ENCODE assay signal across 11 cellular contexts in the genomic region with DNA sequence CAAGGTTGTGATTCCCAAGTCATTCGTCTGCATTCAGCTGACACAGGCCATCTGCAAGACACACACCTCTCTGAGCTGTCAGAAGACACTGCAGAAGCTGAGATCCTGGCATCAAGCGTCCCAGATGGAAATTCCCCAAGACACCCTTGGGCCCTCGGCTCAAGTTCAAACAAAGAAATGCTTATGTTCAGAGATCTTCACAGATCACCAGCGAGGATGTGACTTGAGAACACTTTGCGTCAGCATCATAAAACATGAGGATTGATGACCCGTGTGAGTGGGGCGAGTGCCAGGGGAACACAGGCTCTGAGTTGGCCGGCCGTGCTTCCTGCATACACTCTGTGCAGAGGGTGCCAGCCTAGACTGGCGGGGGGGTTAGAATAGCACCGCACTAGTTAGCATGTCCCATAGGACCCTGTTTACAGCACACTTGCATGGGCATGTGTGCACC. TPM values are rescaled to one million over a fixed set of nuclear protein-coding genes. Genes with fewer than 3 reads are reported as not detected.
A peak's percentile ranks its signal among the peaks of the same experiment; 100 is the strongest.
DNase-seq lines count a peak whose midpoint lies in the region; ATAC-seq and TF ChIP-seq lines count a peak whose summit lies in the region.
"Had no signal": no experiment of that assay in that cellular context is flagged by ENCODE, and none has a peak within 500 bp of the region (broad histone marks: within the 10 kb centered on the region; RNA-seq: fewer than 3 reads in every experiment).

No MANE protein-coding gene starts in this region.

- peak; percentile 97 for DNase-seq in H4 (ENCODE audit: low spot score)
- DNase-seq in RPMI7951 (ENCODE audit: low read depth) = peak; percentile 100
- DNase-seq in stromal cell of bone marrow (ENCODE audit: low read depth) = peak; percentile 77
- no peak for DNase-seq in activated CD8-positive, alpha-beta T cell treated with anti-CD3 and anti-CD28 coated beads for 36 hours
- DNase-seq in activated naive CD8-positive, alpha-beta T cell treated with anti-CD3 and anti-CD28 coated beads for 36 hours = no peak
- DNase-seq in globus pallidus (ENCODE audit: low spot score) = no peak
- DNase-seq in GDM1 (lab: John Stamatoyannopoulos, UW) = no peak
- DNase-seq: H9; stimulated activated CD4-positive, alpha-beta T cell treated with anti-CD3 and anti-CD28 coated beads, Interleukin-4, amount 100 ng/mL, for 1 hour had no signal

- TF ChIP-seq CTCF in gastroesophageal sphincter (IDR thresholded peaks at IDR 0.05) = no peak
- TF ChIP-seq CTCF in activated CD8-positive, alpha-beta T cell treated with anti-CD3 and anti-CD28 coated beads for 36 hours (IDR thresholded peaks at IDR 0.05) = no peak

- no peaks in the 10 kb centered on the region for H3K36me3 ChIP-seq in gastroesophageal sphincter

- intact Hi-C loops in activated CD8-positive, alpha-beta T cell treated with anti-CD3 and anti-CD28 coated beads for 36 hours (cut with micrococcal nuclease) = no loop called here

- 0% methylated on average over 1 of the region's 11 CpGs; no CpG with 5 or more reads in 1 of the 2 donors for WGBS in gastroesophageal sphincter (ENCODE audit: low coverage in 1 of 2), 2 donors

- H3K9me3 Mint-ChIP-seq in activated CD8-positive, alpha-beta T cell treated with anti-CD3 and anti-CD28 coated beads for 36 hours = no peaks in the 10 kb centered on the region
- H3K9me3 Mint-ChIP-seq in activated naive CD8-positive, alpha-beta T cell treated with anti-CD3 and anti-CD28 coated beads for 36 hours = no peaks in the 10 kb centered on the region
- H3K9me3 Mint-ChIP-seq: H9 had no signal

- no peaks in the 10 kb centered on the region for H3K36me3 Mint-ChIP-seq in activated CD8-positive, alpha-beta T cell treated with anti-CD3 and anti-CD28 coated beads for 36 hours (ENCODE audit: low read depth)
- H3K36me3 Mint-ChIP-seq in activated naive CD8-positive, alpha-beta T cell treated with anti-CD3 and anti-CD28 coated beads for 36 hours = no peaks in the 10 kb centered on the region
- H3K36me3 Mint-ChIP-seq: memory B cell had no signal

- no peak for TF ChIP-seq EP300 in gastroesophageal sphincter (IDR thresholded peaks at IDR 0.05)

- H3K4me3 ChIP-seq in gastroesophageal sphincter = no peak overlapping the region

- POLR2A ChIA-PET in activated CD8-positive, alpha-beta T cell treated with anti-CD3 and anti-CD28 coated beads for 36 hours (lab: Charles Lee) = no interaction called here

- CTCF ChIA-PET in activated CD8-positive, alpha-beta T cell treated with anti-CD3 and anti-CD28 coated beads for 36 hours (lab: Charles Lee) = interaction anchor here (3.3 kb wide), 1 partner anchor 11 kb away, joined by 11 read pairs; no protein-coding TSS in a partner anchor

- H3K27me3 ChIP-seq in gastroesophageal sphincter = no peaks in the 10 kb centered on the region

- H3K27ac ChIP-seq in gastroesophageal sphincter = peak overlapping the region in 1 of 4 donors; percentile 43

- H3K4me1 ChIP-seq in gastroesophageal sphincter = peaks cover 0 to 6% (median 0%) of the 10 kb centered on the region in 3 donors

- peak; percentile 67 for ATAC-seq in gastroesophageal sphincter
- no peak for ATAC-seq in activated CD8-positive, alpha-beta T cell treated with anti-CD3 and anti-CD28 coated beads for 36 hours

- no peaks in the 10 kb centered on the region for H3K27me3 Mint-ChIP-seq in activated CD8-positive, alpha-beta T cell treated with anti-CD3 and anti-CD28 coated beads for 36 hours
- no peaks in the 10 kb centered on the region for H3K27me3 Mint-ChIP-seq in activated naive CD8-positive, alpha-beta T cell treated with anti-CD3 and anti-CD28 coated beads for 36 hours

- H3K9me3 ChIP-seq in gastroesophageal sphincter = no peaks in the 10 kb centered on the region

- H3K27ac Mint-ChIP-seq in activated CD8-positive, alpha-beta T cell treated with anti-CD3 and anti-CD28 coated beads for 36 hours = no peak overlapping the region
- H3K27ac Mint-ChIP-seq in activated naive CD8-positive, alpha-beta T cell treated with anti-CD3 and anti-CD28 coated beads for 36 hours = no peak overlapping the region
- H3K27ac Mint-ChIP-seq: H9, memory B cell had no signal

- H3K4me3 Mint-ChIP-seq in activated CD8-positive, alpha-beta T cell treated with anti-CD3 and anti-CD28 coated beads for 36 hours = no peak overlapping the region
- no peak overlapping the region for H3K4me3 Mint-ChIP-seq in activated naive CD8-positive, alpha-beta T cell treated with anti-CD3 and anti-CD28 coated beads for 36 hours
- H3K4me3 Mint-ChIP-seq: H9, memory B cell had no signal

- TF ChIP-seq POLR2A in gastroesophageal sphincter (IDR thresholded peaks at IDR 0.05) = no peak

- no peaks in the 10 kb centered on the region for H3K4me1 Mint-ChIP-seq in activated CD8-positive, alpha-beta T cell treated with anti-CD3 and anti-CD28 coated beads for 36 hours (ENCODE audit: low read depth)
- H3K4me1 Mint-ChIP-seq in activated naive CD8-positive, alpha-beta T cell treated with anti-CD3 and anti-CD28 coated beads for 36 hours = no peaks in the 10 kb centered on the region
- H3K4me1 Mint-ChIP-seq: memory B cell had no signal

RNA-seq across cellular contexts. Expression of a gene that starts 36.8 kb away (rescaled TPM):
- 4.3 and 6.1 TPM in 2 replicates for total RNA-seq in H4 (2014; rRNA removed; shearing (Covaris generic))
- total RNA-seq in RPMI7951 (2014; rRNA removed; shearing (Covaris generic)) = 4.1 and 10.8 TPM in 2 replicates
- total RNA-seq in gastroesophageal sphincter = 10 to 100 TPM; 14.4 to 41.4 (median 20.0) TPM
- not detected for total RNA-seq in activated CD8-positive, alpha-beta T cell treated with anti-CD3 and anti-CD28 coated beads for 36 hours
- not detected for total RNA-seq in activated naive CD8-positive, alpha-beta T cell treated with anti-CD3 and anti-CD28 coated beads for 36 hours

RNA-seq across cellular contexts. Expression of a gene that starts 59.7 kb away (rescaled TPM):
- total RNA-seq in H4 (2014; rRNA removed; shearing (Covaris generic)) = 0.10 and 0.35 TPM in 2 replicates
- 1.8 and 2.4 TPM in 2 replicates for total RNA-seq in RPMI7951 (2014; rRNA removed; shearing (Covaris generic))
- 10 to 100 TPM in 2 of 4 donors, 1 to 10 TPM in 1, under 1 TPM in 1; 0.94 to 36.4 (median 6.8) TPM for total RNA-seq in gastroesophageal sphincter
- total RNA-seq in activated CD8-positive, alpha-beta T cell treated with anti-CD3 and anti-CD28 coated beads for 36 hours = 1 to 10 TPM in 1 of 2 experiments, under 1 TPM in 1; 0.47 to 1.2 TPM
- total RNA-seq in activated naive CD8-positive, alpha-beta T cell treated with anti-CD3 and anti-CD28 coated beads for 36 hours = under 1 TPM in 1 of 2 experiments, not detected in 1; 0.30 TPM

Comparison
In these comparisons a context has a peak if more than half of its experiments do, and no peak if none do; other contexts are left out.
1. DNase-seq: peak in H4 (single experiment), RPMI7951 (single experiment) and stromal cell of bone marrow (single experiment); none in activated CD8-positive, alpha-beta T cell treated with anti-CD3 and anti-CD28 coated beads for 36 hours (single experiment), activated naive CD8-positive, alpha-beta T cell treated with anti-CD3 and anti-CD28 coated beads for 36 hours (single experiment), globus pallidus (single experiment) and GDM1 (single experiment).